Comparison of ENCODE assay signal across 1 cellular context in genomic region chr6:8029243-8029870, GRCh38.
TF ChIP-seq lines count a peak whose summit lies in the region.

No MANE protein-coding gene starts in this region.

TF ChIP-seq in SK-N-SH treated with all-trans-retinoic acid at 6 μM for 48 hours, 23 proteins besides CTCF, POLR2A, EP300 and RAD21 (continued from another document):
- no peak for TF ChIP-seq POU6F1 (CRISPR knock-in tag; IDR thresholded peaks at IDR 0.05; ENCODE audit: borderline replicate concordance, low read depth)
- TF ChIP-seq ESRRG (CRISPR knock-in tag; IDR thresholded peaks at IDR 0.05) = no peak
- no peak for TF ChIP-seq TCF4 (CRISPR knock-in tag; IDR thresholded peaks at IDR 0.05; ENCODE audit: borderline replicate concordance)
